Comparison of ENCODE assay signal across 22 cellular contexts in the genomic region with DNA sequence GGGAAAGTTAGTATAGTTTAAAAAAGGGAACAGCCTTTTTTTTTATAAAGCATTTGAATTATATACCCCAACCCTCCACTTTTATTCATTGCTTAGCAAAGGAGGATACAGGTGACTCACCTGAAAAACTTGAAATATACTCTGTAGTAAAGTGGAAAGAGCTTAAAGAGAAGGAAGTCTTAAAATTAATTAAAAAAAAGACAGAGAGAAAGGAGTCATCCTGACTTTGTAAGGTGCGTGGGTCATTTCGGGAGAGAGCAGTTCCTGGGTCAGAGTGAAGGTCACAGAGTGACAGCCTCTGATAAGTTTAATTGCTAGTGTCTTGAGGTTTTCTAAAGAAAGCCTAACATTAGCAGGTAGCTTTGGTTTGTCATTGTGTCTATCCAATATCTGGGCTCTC.
A peak's percentile ranks its signal among the peaks of the same experiment; 100 is the strongest.
DNase-seq lines count a peak whose midpoint lies in the region; ATAC-seq, FAIRE-seq and TF ChIP-seq lines count a peak whose summit lies in the region.
"Had no signal": no experiment of that assay in that cellular context is flagged by ENCODE, and none has a peak within 500 bp of the region (broad histone marks: within the 10 kb centered on the region; RNA-seq: fewer than 3 reads in every experiment).

No MANE protein-coding gene starts in this region.

- no peak for ATAC-seq in A549
- ATAC-seq in RWPE2 (ENCODE audit: low read depth), result peak; percentile 37; the same call in 2 of the 3 replicates
- ATAC-seq in HG03039 (IDR thresholded peaks at IDR 0.05; ENCODE audit: unreplicated experiment), result no peak

- no peaks in the 10 kb centered on the region for H3K4me1 Mint-ChIP-seq in immature natural killer cell

- H3K9me3 Mint-ChIP-seq in immature natural killer cell, result peaks cover 0 to 2% (median 0%) of the 10 kb centered on the region in 6 donors
- H3K9me3 Mint-ChIP-seq: CD4-positive, alpha-beta T cell; H9 had no signal

- H3K9me2 ChIP-seq in hepatocyte (replicated peaks; ENCODE audit: insufficient read depth), result no peaks in the 10 kb centered on the region

- no peak for TF ChIP-seq RAD21 in A549 (conservative IDR thresholded peaks at IDR 0.05 in 1 of 2, IDR thresholded peaks at IDR 0.05 in 1 of 2)

- CTCF ChIA-PET in A549 (lab: Yijun Ruan, JAX), result interaction anchor here (0.6 kb wide), 1 partner anchor 275 kb away, joined by 4 read pairs; no protein-coding TSS in a partner anchor

- TF ChIP-seq POLR2A in A549 (IDR thresholded peaks at IDR 0.05; ENCODE audit: low read length) (no peak), prostate gland (IDR thresholded peaks at IDR 0.05) (no peak)

- FAIRE-seq in A549 (lab: Jason Lieb, UNC) (no peak), small intestine (lab: Jason Lieb, UNC) (no peak)
- FAIRE-seq: HTR-8/SVneo had no signal

- TF ChIP-seq CTCF in A549 (IDR thresholded peaks at IDR 0.05), result no peak
- TF ChIP-seq CTCF in RWPE2 (IDR thresholded peaks at IDR 0.05; ENCODE audit: poor library complexity, severe bottlenecking), result no peak
- TF ChIP-seq CTCF in hepatocyte (IDR thresholded peaks at IDR 0.05; ENCODE audit: poor library complexity), result no peak
- TF ChIP-seq CTCF in prostate gland (IDR thresholded peaks at IDR 0.05), result no peak

- no peak overlapping the region for H3K27ac ChIP-seq in A549
- peak overlapping the region; percentile 88 for H3K27ac ChIP-seq in RWPE2 (ENCODE audit: poor library complexity, severe bottlenecking)
- H3K27ac ChIP-seq in hepatocyte, result peak overlapping the region; percentile 75
- H3K27ac ChIP-seq in small intestine (ENCODE audit: low read depth in 1 of 2, low read length in 1 of 2), result peak overlapping the region; percentile 27 to 46
- no peak overlapping the region for H3K27ac ChIP-seq in prostate gland
- H3K27ac ChIP-seq: HL-60 had no signal

- intact Hi-C loops in prostate gland (cut with DNase I), result no loop called here

- H3K9me3 ChIP-seq in A549 (no peaks in the 10 kb centered on the region), RWPE2 (ENCODE audit: severe bottlenecking) (no peaks in the 10 kb centered on the region), hepatocyte (ENCODE audit: low read depth) (no peaks in the 10 kb centered on the region), small intestine (ENCODE audit: control insufficient read depth, low read depth) (no peaks in the 10 kb centered on the region), prostate gland (no peaks in the 10 kb centered on the region)
- H3K9me3 ChIP-seq: BE2C, Caco-2 had no signal

- H3K4me3 ChIP-seq in A549 (no peak overlapping the region), RWPE2 (ENCODE audit: severe bottlenecking) (no peak overlapping the region), hepatocyte (no peak overlapping the region), small intestine (ENCODE audit: low read depth in 1 of 2, low read length in 2 of 2) (no peak overlapping the region), prostate gland (no peak overlapping the region)

- peaks cover 0 to 4% (median 1%) of the 10 kb centered on the region in 3 donors for H3K27me3 Mint-ChIP-seq in immature natural killer cell (ENCODE audit: low read depth in 3 of 3)
- H3K27me3 Mint-ChIP-seq: CD4-positive, alpha-beta T cell had no signal

- no peak for DNase-seq in A549 (ENCODE audit: low read depth in 1 of 2, low spot score in 1 of 2)
- DNase-seq in RWPE2 (ENCODE audit: low spot score), result no peak
- no peak for DNase-seq in hepatocyte (ENCODE audit: low spot score)
- peak; percentile 52 for DNase-seq in small intestine
- DNase-seq in NCI-H524 (lab: John Stamatoyannopoulos, UW), result no peak
- no peak for DNase-seq in immature natural killer cell
- DNase-seq in prostate gland (ENCODE audit: low spot score), result no peak
- DNase-seq: BE2C; CD4-positive, alpha-beta T cell; GF-D8; H9; IMR-90; MM.1S; NCI-H1092; NCI-H1694 treated with DMSO at 0.1 percent for 48 hours; NCI-H510A; NCI-H82; OCI-M1 had no signal

- H2AFZ ChIP-seq in hepatocyte, result no peak overlapping the region

- no peak for TF ChIP-seq EP300 in A549 (IDR thresholded peaks at IDR 0.05)

- H4K20me1 ChIP-seq in hepatocyte (ENCODE audit: insufficient read depth, poor library complexity, severe bottlenecking), result no peaks in the 10 kb centered on the region

- H3K4me1 ChIP-seq in A549 (peaks cover 42% of the 10 kb centered on the region), RWPE2 (ENCODE audit: insufficient read depth, poor library complexity, severe bottlenecking) (peaks cover 47% of the 10 kb centered on the region), hepatocyte (ENCODE audit: insufficient read depth) (peaks cover 5% of the 10 kb centered on the region), small intestine (ENCODE audit: control insufficient read depth in 2 of 2, insufficient read depth in 1 of 2, low read depth in 1 of 2, low read length in 1 of 2) (peaks cover 1 to 4% of the 10 kb centered on the region in 2 donors), prostate gland (replicated peaks) (no peaks in the 10 kb centered on the region)
- H3K4me1 ChIP-seq: BE2C had no signal

- peak overlapping the region; percentile 62; the same call in 1 of the 3 replicates for H3K4me2 ChIP-seq in A549
- peak overlapping the region; percentile 4 for H3K4me2 ChIP-seq in hepatocyte

- 89% methylated on average over 2 of the region's 2 CpGs for WGBS in A549 (ENCODE audit: missing lambda C conversion rate)
- WGBS in hepatocyte (ENCODE audit: low lambda C conversion rate, missing lambda C conversion rate), result 69% methylated on average over 2 of the region's 2 CpGs
- 23 to 47% (median 30%) methylated on average over 2 of the region's 2 CpGs for whole genome bisulfite sequencing in small intestine, 3 donors
- 86% methylated on average over 2 of the region's 2 CpGs for WGBS in prostate gland

- no peaks in the 10 kb centered on the region for H3K79me2 ChIP-seq in hepatocyte

- no peak overlapping the region for H3K4me3 Mint-ChIP-seq in immature natural killer cell
- H3K4me3 Mint-ChIP-seq: CD4-positive, alpha-beta T cell; H9 had no signal

- H3K27me3 ChIP-seq in RWPE2 (ENCODE audit: insufficient read depth, poor library complexity, severe bottlenecking) (no peaks in the 10 kb centered on the region), hepatocyte (no peaks in the 10 kb centered on the region), small intestine (ENCODE audit: control insufficient read depth in 2 of 2, insufficient read depth in 2 of 2, low read length in 2 of 2) (no peaks in the 10 kb centered on the region), prostate gland (replicated peaks; ENCODE audit: insufficient read depth) (no peaks in the 10 kb centered on the region)

- no peak overlapping the region for H3K27ac Mint-ChIP-seq in immature natural killer cell
- H3K27ac Mint-ChIP-seq: CD4-positive, alpha-beta T cell; H9 had no signal

- POLR2A ChIA-PET in A549 (lab: Yijun Ruan, JAX), result no interaction called here

- H3K36me3 Mint-ChIP-seq in immature natural killer cell, result no peaks in the 10 kb centered on the region

- H3K36me3 ChIP-seq in RWPE2 (ENCODE audit: low read depth) (no peaks in the 10 kb centered on the region), hepatocyte (replicated peaks; ENCODE audit: insufficient read depth, low read depth) (no peaks in the 10 kb centered on the region), small intestine (ENCODE audit: control insufficient read depth in 2 of 2, insufficient read depth in 2 of 2, low read length in 2 of 2) (no peaks in the 10 kb centered on the region), prostate gland (no peaks in the 10 kb centered on the region)
- H3K36me3 ChIP-seq: BE2C had no signal

TF ChIP-seq in A549, 52 proteins besides CTCF, POLR2A, EP300 and RAD21:
- TF ChIP-seq FOSL2 (IDR thresholded peaks at IDR 0.05), result no peak
- TF ChIP-seq FOSL2 (CRISPR knock-in tag; IDR thresholded peaks at IDR 0.05), result no peak
- TF ChIP-seq ZC3H11A (IDR thresholded peaks at IDR 0.05), result no peak

Comparison
In these comparisons a context has a peak if more than half of its experiments do, and no peak if none do; other contexts are left out.
1. H3K27ac ChIP-seq: peak in RWPE2 (single experiment), hepatocyte (single experiment) and small intestine (2 of 2); none in A549 (0 of 2) and prostate gland (0 of 2).